Comparison of ENCODE assay signal across 8 cellular contexts in the genomic region with DNA sequence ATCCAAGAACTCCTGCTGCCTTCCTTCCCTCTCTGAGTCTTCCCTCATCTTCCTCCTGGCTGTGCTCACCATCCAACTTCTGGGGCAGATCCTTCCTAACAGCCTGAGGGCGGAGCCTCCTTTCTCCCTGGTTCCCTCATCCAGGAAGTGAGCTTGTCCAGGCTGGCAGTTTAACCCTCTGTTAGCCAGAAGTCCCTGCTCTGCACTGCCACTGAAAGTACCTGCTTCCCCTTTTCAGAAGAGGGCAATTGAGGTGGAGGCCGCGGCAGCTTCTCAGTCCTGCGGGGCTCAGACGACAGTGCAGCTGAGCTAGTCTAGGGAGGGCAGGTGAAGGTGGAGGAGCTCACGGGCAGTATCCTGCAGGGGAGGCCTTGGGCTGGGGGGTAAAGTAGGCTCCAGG.
DNase-seq lines count a peak whose midpoint lies in the region; ATAC-seq and TF ChIP-seq lines count a peak whose summit lies in the region.

No MANE protein-coding gene starts in this region.

- H3K4me3 Mint-ChIP-seq in activated CD8-positive, alpha-beta T cell treated with anti-CD3 and anti-CD28 coated beads, Interleukin-2, amount 10 ng/mL, durations not matched to agents 7 days and 5 days, result no peak overlapping the region

- no peak overlapping the region for H3K27ac Mint-ChIP-seq in activated CD8-positive, alpha-beta T cell treated with anti-CD3 and anti-CD28 coated beads, Interleukin-2, amount 10 ng/mL, durations not matched to agents 7 days and 5 days

- TF ChIP-seq CTCF in stomach (IDR thresholded peaks at IDR 0.05) (no peak), ovary (IDR thresholded peaks at IDR 0.05) (no peak)

- DNase-seq in NOMO-1 treated with dmso at 0.1 percent for 144 hours (lab: John Stamatoyannopoulos, UW; ENCODE audit: unreplicated experiment), result peak; percentile 87
- DNase-seq in kidney tubule cell (ENCODE audit: low spot score), result peak; percentile 55
- no peak for DNase-seq in stomach
- DNase-seq in ovary, result no peak
- no peak for DNase-seq in activated CD8-positive, alpha-beta T cell treated with anti-CD3 and anti-CD28 coated beads, Interleukin-2, amount 10 ng/mL, durations not matched to agents 7 days and 5 days

- H3K4me3 ChIP-seq in stomach (no peak overlapping the region), ovary (no peak overlapping the region)

- CTCF ChIA-PET in activated CD8-positive, alpha-beta T cell treated with anti-CD3 and anti-CD28 coated beads, Interleukin-2, amount 10 ng/mL, durations not matched to agents 7 days and 5 days (lab: Charles Lee), result no interaction called here

- no peaks in the 10 kb centered on the region for H3K36me3 Mint-ChIP-seq in activated CD8-positive, alpha-beta T cell treated with anti-CD3 and anti-CD28 coated beads, Interleukin-2, amount 10 ng/mL, durations not matched to agents 7 days and 5 days (ENCODE audit: low read depth)

- H3K4me1 ChIP-seq in stomach (peaks cover 0 to 5% (median 0%) of the 10 kb centered on the region in 4 donors), ovary (ENCODE audit: insufficient read depth) (no peaks in the 10 kb centered on the region)

- no peaks in the 10 kb centered on the region for H3K9me3 Mint-ChIP-seq in activated CD8-positive, alpha-beta T cell treated with anti-CD3 and anti-CD28 coated beads, Interleukin-2, amount 10 ng/mL, durations not matched to agents 7 days and 5 days (ENCODE audit: insufficient read depth)

- H3K27me3 ChIP-seq in stomach (peaks cover 0 to 7% (median 0%) of the 10 kb centered on the region in 3 donors), ovary (no peaks in the 10 kb centered on the region)

- H3K9me3 ChIP-seq in stomach (no peaks in the 10 kb centered on the region), ovary (no peaks in the 10 kb centered on the region)

- intact Hi-C loops in stomach (cut with DNase I; ENCODE audit: low total_unique reads), result no loop called here
- intact Hi-C loops in ovary (cut with DNase I), result no loop called here

- TF ChIP-seq EP300 in stomach (IDR thresholded peaks at IDR 0.05), result no peak
- TF ChIP-seq EP300 in ovary (IDR thresholded peaks at IDR 0.05), result no peak

- H3K4me1 Mint-ChIP-seq in activated CD8-positive, alpha-beta T cell treated with anti-CD3 and anti-CD28 coated beads, Interleukin-2, amount 10 ng/mL, durations not matched to agents 7 days and 5 days (ENCODE audit: low read depth), result no peaks in the 10 kb centered on the region

- POLR2A ChIA-PET in activated CD8-positive, alpha-beta T cell treated with anti-CD3 and anti-CD28 coated beads, Interleukin-2, amount 10 ng/mL, durations not matched to agents 7 days and 5 days (lab: Charles Lee), result no interaction called here

- TF ChIP-seq POLR2A in stomach (IDR thresholded peaks at IDR 0.05) (no peak), ovary (IDR thresholded peaks at IDR 0.05) (no peak)

- peaks cover 25% of the 10 kb centered on the region for H3K27me3 Mint-ChIP-seq in activated CD8-positive, alpha-beta T cell treated with anti-CD3 and anti-CD28 coated beads, Interleukin-2, amount 10 ng/mL, durations not matched to agents 7 days and 5 days (ENCODE audit: low read depth)

- peak; percentile 66 for ATAC-seq in GM19023 (IDR thresholded peaks at IDR 0.05; ENCODE audit: unreplicated experiment)
- ATAC-seq in HG02884 (IDR thresholded peaks at IDR 0.05; ENCODE audit: unreplicated experiment), result peak; percentile 70
- ATAC-seq in HG03457 (IDR thresholded peaks at IDR 0.05; ENCODE audit: unreplicated experiment), result no peak
- ATAC-seq in activated CD8-positive, alpha-beta T cell treated with anti-CD3 and anti-CD28 coated beads, Interleukin-2, amount 10 ng/mL, durations not matched to agents 7 days and 5 days, result no peak

- 19 to 64% (median 48%) methylated on average over 1 to 6 of the region's 6 CpGs for WGBS in stomach, 5 donors
- 47 to 49% (median 47%) methylated on average over 6 of the region's 6 CpGs for WGBS in ovary, 3 donors

- no peaks in the 10 kb centered on the region for H3K36me3 ChIP-seq in stomach
- no peaks in the 10 kb centered on the region for H3K36me3 ChIP-seq in ovary

- H3K27ac ChIP-seq in stomach (no peak overlapping the region), ovary (no peak overlapping the region)

Comparison
In these comparisons a context has a peak if more than half of its experiments do, and no peak if none do; other contexts are left out.
1. ATAC-seq: peak in GM19023 (single experiment) and HG02884 (single experiment); none in HG03457 (single experiment) and activated CD8-positive, alpha-beta T cell treated with anti-CD3 and anti-CD28 coated beads, Interleukin-2, amount 10 ng/mL, durations not matched to agents 7 days and 5 days (single experiment).
2. DNase-seq: peak in NOMO-1 treated with dmso at 0.1 percent for 144 hours (single experiment) and kidney tubule cell (single experiment); none in stomach (single experiment), ovary (0 of 5) and activated CD8-positive, alpha-beta T cell treated with anti-CD3 and anti-CD28 coated beads, Interleukin-2, amount 10 ng/mL, durations not matched to agents 7 days and 5 days (single experiment).